In the genomic region with DNA sequence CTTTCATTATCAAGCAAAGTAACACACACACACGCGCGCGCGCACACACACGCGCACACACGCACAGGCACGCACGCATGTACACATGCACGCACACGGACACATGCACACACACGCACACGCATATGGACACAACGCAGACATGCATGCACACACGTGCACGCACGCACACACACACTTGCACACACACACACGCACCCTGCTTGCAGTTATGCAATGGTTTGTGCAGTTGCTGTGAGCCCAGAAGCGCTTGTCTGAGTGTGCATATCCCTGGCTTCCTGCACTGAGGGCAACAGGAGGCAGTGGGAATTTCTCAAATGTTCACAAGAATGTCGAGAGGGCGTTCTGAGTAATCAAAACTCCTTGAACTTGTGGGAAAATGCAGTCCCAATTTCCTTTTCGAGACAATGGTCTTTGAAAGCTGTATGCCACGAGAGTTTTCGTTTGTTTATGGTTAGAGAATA, we compare ENCODE assay signal across 1 cellular context.
A peak's percentile ranks its signal among the peaks of the same experiment; 100 is the strongest.
TF ChIP-seq lines count a peak whose summit lies in the region.

No MANE protein-coding gene starts in this region.

TF ChIP-seq in HepG2, 621 proteins besides CTCF, POLR2A, EP300 and RAD21 (continued from another document and continues in another):
- peak; percentile 74; the same call in 1 of the 2 replicates for TF ChIP-seq ZNF619 (CRISPR knock-in tag; IDR thresholded peaks at IDR 0.05)
- no peak for TF ChIP-seq NONO (IDR thresholded peaks at IDR 0.05)
- TF ChIP-seq NONO (CRISPR knock-in tag; conservative IDR thresholded peaks at IDR 0.05) = 0 out of 2 replicates have a peak, but pooled peaks have one; percentile 35
- peak; percentile 56; the same call in 1 of the 2 replicates for TF ChIP-seq ZFX (CRISPR knock-in tag; IDR thresholded peaks at IDR 0.05; ENCODE audit: low read depth)
- no peak for TF ChIP-seq SMARCE1 (IDR thresholded peaks at IDR 0.05; ENCODE audit: borderline replicate concordance)
- TF ChIP-seq KAT2B (IDR thresholded peaks at IDR 0.05; ENCODE audit: borderline replicate concordance, low read depth, low read length) = peak; percentile 10; the same call in 1 of the 2 replicates
- TF ChIP-seq SRSF1 (optimal IDR thresholded peaks at IDR 0.05; ENCODE audit: low read depth, low read length) = peak; percentile 49
- no peak for TF ChIP-seq KLF15 (CRISPR knock-in tag; IDR thresholded peaks at IDR 0.05; ENCODE audit: borderline replicate concordance)
- TF ChIP-seq, protein P1, sequence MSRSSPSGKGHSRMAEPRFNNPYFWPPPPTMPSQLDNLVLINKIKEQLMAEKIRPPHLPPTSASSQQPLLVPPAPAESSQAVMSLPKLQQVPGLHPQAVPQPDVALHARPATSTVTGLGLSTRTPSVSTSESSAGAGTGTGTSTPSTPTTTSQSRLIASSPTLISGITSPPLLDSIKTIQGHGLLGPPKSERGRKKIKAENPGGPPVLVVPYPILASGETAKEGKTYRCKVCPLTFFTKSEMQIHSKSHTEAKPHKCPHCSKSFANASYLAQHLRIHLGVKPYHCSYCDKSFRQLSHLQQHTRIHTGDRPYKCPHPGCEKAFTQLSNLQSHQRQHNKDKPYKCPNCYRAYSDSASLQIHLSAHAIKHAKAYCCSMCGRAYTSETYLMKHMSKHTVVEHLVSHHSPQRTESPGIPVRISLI (CRISPR knock-in tag; IDR thresholded peaks at IDR 0.05; ENCODE audit: borderline replicate concordance) = peak; percentile 65
- TF ChIP-seq REPIN1 (CRISPR knock-in tag; IDR thresholded peaks at IDR 0.05; ENCODE audit: borderline replicate concordance, low read depth) = no peak
- TF ChIP-seq, protein P2, sequence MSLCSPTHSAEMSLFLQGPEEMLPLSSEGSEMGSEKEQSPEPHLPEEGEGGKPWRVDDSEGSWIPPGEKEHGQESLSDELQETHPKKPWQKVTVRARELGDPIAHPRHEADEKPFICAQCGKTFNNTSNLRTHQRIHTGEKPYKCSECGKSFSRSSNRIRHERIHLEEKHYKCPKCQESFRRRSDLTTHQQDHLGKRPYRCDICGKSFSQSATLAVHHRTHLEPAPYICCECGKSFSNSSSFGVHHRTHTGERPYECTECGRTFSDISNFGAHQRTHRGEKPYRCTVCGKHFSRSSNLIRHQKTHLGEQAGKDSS (CRISPR knock-in tag; IDR thresholded peaks at IDR 0.05; ENCODE audit: borderline replicate concordance, low read depth) = 0 out of 2 replicates have a peak, but pooled peaks have one; percentile 39
- TF ChIP-seq RAD51 (IDR thresholded peaks at IDR 0.05; ENCODE audit: borderline replicate concordance) = no peak
- peak; percentile 65; the same call in 1 of the 2 replicates for TF ChIP-seq JUN (CRISPR knock-in tag; IDR thresholded peaks at IDR 0.05)
- no peak for TF ChIP-seq ZNF557 (CRISPR knock-in tag; IDR thresholded peaks at IDR 0.05)
- no peak for TF ChIP-seq ZBTB1 (CRISPR knock-in tag; IDR thresholded peaks at IDR 0.05; ENCODE audit: borderline replicate concordance)
- no peak for TF ChIP-seq ZNF496 (CRISPR knock-in tag; IDR thresholded peaks at IDR 0.05; ENCODE audit: insufficient replicate concordance)
- no peak for TF ChIP-seq ATF7 (IDR thresholded peaks at IDR 0.05)
- peak; percentile 61; the same call in 1 of the 2 replicates for TF ChIP-seq ATF7 (CRISPR knock-in tag; IDR thresholded peaks at IDR 0.05)
- TF ChIP-seq, protein P3, sequence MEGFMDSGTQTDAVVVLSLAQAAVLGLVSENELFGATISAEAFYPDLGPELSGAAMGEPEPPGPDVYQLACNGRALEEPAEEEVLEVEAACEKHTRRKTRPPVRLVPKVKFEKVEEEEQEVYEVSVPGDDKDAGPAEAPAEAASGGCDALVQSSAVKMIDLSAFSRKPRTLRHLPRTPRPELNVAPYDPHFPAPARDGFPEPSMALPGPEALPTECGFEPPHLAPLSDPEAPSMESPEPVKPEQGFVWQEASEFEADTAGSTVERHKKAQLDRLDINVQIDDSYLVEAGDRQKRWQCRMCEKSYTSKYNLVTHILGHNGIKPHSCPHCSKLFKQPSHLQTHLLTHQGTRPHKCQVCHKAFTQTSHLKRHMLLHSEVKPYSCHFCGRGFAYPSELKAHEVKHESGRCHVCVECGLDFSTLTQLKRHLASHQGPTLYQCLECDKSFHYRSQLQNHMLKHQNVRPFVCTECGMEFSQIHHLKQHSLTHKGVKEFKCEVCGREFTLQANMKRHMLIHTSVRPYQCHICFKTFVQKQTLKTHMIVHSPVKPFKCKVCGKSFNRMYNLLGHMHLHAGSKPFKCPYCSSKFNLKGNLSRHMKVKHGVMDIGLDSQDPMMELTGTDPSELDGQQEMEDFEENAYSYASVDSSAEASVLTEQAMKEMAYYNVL (CRISPR knock-in tag; IDR thresholded peaks at IDR 0.05; ENCODE audit: borderline replicate concordance) = no peak
- TF ChIP-seq NR2F1 (CRISPR knock-in tag; IDR thresholded peaks at IDR 0.05) = no peak
- no peak for TF ChIP-seq KDM4B (CRISPR knock-in tag; IDR thresholded peaks at IDR 0.05)
- TF ChIP-seq, protein P4, sequence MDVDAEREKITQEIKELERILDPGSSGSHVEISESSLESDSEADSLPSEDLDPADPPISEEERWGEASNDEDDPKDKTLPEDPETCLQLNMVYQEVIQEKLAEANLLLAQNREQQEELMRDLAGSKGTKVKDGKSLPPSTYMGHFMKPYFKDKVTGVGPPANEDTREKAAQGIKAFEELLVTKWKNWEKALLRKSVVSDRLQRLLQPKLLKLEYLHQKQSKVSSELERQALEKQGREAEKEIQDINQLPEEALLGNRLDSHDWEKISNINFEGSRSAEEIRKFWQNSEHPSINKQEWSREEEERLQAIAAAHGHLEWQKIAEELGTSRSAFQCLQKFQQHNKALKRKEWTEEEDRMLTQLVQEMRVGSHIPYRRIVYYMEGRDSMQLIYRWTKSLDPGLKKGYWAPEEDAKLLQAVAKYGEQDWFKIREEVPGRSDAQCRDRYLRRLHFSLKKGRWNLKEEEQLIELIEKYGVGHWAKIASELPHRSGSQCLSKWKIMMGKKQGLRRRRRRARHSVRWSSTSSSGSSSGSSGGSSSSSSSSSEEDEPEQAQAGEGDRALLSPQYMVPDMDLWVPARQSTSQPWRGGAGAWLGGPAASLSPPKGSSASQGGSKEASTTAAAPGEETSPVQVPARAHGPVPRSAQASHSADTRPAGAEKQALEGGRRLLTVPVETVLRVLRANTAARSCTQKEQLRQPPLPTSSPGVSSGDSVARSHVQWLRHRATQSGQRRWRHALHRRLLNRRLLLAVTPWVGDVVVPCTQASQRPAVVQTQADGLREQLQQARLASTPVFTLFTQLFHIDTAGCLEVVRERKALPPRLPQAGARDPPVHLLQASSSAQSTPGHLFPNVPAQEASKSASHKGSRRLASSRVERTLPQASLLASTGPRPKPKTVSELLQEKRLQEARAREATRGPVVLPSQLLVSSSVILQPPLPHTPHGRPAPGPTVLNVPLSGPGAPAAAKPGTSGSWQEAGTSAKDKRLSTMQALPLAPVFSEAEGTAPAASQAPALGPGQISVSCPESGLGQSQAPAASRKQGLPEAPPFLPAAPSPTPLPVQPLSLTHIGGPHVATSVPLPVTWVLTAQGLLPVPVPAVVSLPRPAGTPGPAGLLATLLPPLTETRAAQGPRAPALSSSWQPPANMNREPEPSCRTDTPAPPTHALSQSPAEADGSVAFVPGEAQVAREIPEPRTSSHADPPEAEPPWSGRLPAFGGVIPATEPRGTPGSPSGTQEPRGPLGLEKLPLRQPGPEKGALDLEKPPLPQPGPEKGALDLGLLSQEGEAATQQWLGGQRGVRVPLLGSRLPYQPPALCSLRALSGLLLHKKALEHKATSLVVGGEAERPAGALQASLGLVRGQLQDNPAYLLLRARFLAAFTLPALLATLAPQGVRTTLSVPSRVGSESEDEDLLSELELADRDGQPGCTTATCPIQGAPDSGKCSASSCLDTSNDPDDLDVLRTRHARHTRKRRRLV (CRISPR knock-in tag; IDR thresholded peaks at IDR 0.05) = no peak
- TF ChIP-seq ZNF766 (CRISPR knock-in tag; IDR thresholded peaks at IDR 0.05; ENCODE audit: borderline replicate concordance) = no peak
- no peak for TF ChIP-seq FOXA1 (IDR thresholded peaks at IDR 0.05)
- TF ChIP-seq FOXA1 (CRISPR knock-in tag; IDR thresholded peaks at IDR 0.05) = peak; percentile 22; the same call in 1 of the 2 replicates
- peak; percentile 52; the same call in 1 of the 2 replicates for TF ChIP-seq ZMYM3 (CRISPR knock-in tag; IDR thresholded peaks at IDR 0.05)
- TF ChIP-seq ZFP90 (CRISPR knock-in tag; IDR thresholded peaks at IDR 0.05; ENCODE audit: borderline replicate concordance) = no peak
- peak; percentile 78 for TF ChIP-seq HOXA7 (CRISPR knock-in tag; IDR thresholded peaks at IDR 0.05)
- TF ChIP-seq HNRNPUL1 (IDR thresholded peaks at IDR 0.05; ENCODE audit: low read depth, low read length) = no peak
- TF ChIP-seq, protein P5, sequence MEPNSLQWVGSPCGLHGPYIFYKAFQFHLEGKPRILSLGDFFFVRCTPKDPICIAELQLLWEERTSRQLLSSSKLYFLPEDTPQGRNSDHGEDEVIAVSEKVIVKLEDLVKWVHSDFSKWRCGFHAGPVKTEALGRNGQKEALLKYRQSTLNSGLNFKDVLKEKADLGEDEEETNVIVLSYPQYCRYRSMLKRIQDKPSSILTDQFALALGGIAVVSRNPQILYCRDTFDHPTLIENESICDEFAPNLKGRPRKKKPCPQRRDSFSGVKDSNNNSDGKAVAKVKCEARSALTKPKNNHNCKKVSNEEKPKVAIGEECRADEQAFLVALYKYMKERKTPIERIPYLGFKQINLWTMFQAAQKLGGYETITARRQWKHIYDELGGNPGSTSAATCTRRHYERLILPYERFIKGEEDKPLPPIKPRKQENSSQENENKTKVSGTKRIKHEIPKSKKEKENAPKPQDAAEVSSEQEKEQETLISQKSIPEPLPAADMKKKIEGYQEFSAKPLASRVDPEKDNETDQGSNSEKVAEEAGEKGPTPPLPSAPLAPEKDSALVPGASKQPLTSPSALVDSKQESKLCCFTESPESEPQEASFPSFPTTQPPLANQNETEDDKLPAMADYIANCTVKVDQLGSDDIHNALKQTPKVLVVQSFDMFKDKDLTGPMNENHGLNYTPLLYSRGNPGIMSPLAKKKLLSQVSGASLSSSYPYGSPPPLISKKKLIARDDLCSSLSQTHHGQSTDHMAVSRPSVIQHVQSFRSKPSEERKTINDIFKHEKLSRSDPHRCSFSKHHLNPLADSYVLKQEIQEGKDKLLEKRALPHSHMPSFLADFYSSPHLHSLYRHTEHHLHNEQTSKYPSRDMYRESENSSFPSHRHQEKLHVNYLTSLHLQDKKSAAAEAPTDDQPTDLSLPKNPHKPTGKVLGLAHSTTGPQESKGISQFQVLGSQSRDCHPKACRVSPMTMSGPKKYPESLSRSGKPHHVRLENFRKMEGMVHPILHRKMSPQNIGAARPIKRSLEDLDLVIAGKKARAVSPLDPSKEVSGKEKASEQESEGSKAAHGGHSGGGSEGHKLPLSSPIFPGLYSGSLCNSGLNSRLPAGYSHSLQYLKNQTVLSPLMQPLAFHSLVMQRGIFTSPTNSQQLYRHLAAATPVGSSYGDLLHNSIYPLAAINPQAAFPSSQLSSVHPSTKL (CRISPR knock-in tag; IDR thresholded peaks at IDR 0.05) = no peak
- TF ChIP-seq, protein P6, sequence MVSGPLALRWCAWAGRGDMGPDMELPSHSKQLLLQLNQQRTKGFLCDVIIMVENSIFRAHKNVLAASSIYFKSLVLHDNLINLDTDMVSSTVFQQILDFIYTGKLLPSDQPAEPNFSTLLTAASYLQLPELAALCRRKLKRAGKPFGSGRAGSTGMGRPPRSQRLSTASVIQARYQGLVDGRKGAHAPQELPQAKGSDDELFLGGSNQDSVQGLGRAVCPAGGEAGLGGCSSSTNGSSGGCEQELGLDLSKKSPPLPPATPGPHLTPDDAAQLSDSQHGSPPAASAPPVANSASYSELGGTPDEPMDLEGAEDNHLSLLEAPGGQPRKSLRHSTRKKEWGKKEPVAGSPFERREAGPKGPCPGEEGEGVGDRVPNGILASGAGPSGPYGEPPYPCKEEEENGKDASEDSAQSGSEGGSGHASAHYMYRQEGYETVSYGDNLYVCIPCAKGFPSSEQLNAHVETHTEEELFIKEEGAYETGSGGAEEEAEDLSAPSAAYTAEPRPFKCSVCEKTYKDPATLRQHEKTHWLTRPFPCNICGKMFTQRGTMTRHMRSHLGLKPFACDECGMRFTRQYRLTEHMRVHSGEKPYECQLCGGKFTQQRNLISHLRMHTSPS (CRISPR knock-in tag; IDR thresholded peaks at IDR 0.05; ENCODE audit: low read depth) = 0 out of 2 replicates have a peak, but pooled peaks have one; percentile 22
- TF ChIP-seq ZNF550 (CRISPR knock-in tag; IDR thresholded peaks at IDR 0.05; ENCODE audit: borderline replicate concordance) = 0 out of 2 replicates have a peak, but pooled peaks have one; percentile 61
- no peak for TF ChIP-seq HOXD1 (CRISPR knock-in tag; IDR thresholded peaks at IDR 0.05)
- TF ChIP-seq, protein P7, sequence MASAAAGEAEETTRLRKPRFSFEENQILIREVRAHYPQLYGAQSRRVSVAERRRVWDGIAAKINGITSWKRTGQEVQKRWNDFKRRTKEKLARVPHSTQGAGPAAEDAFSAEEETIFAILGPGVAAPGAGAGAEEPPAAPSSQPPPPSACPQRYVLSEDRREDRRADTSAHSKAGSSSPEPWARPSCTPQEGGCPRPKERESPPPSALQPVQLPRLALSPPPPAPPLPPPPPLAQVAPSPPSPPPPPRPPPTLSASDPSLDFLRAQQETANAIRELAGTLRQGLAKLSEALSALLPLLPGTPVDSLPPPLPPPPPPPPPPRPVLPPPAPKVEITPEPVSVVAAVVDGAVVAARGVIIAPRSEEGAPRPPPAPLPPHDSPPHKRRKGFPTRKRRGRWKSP (CRISPR knock-in tag; IDR thresholded peaks at IDR 0.05) = no peak
- TF ChIP-seq, protein P8, sequence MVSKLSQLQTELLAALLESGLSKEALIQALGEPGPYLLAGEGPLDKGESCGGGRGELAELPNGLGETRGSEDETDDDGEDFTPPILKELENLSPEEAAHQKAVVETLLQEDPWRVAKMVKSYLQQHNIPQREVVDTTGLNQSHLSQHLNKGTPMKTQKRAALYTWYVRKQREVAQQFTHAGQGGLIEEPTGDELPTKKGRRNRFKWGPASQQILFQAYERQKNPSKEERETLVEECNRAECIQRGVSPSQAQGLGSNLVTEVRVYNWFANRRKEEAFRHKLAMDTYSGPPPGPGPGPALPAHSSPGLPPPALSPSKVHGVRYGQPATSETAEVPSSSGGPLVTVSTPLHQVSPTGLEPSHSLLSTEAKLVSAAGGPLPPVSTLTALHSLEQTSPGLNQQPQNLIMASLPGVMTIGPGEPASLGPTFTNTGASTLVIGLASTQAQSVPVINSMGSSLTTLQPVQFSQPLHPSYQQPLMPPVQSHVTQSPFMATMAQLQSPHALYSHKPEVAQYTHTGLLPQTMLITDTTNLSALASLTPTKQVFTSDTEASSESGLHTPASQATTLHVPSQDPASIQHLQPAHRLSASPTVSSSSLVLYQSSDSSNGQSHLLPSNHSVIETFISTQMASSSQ (IDR thresholded peaks at IDR 0.05; ENCODE audit: low read depth) = no peak
- TF ChIP-seq, protein P8 (CRISPR knock-in tag; IDR thresholded peaks at IDR 0.05; ENCODE audit: borderline replicate concordance) = 0 out of 2 replicates have a peak, but pooled peaks have one; percentile 64
- TF ChIP-seq ZNF251 (CRISPR knock-in tag; IDR thresholded peaks at IDR 0.05) = peak; percentile 90; the same call in 1 of the 2 replicates
- TF ChIP-seq GPN1 (CRISPR knock-in tag; IDR thresholded peaks at IDR 0.05; ENCODE audit: borderline replicate concordance) = peak; percentile 11; the same call in 1 of the 2 replicates
